ENCODE assay signal across 26 cellular contexts in the genomic region with DNA sequence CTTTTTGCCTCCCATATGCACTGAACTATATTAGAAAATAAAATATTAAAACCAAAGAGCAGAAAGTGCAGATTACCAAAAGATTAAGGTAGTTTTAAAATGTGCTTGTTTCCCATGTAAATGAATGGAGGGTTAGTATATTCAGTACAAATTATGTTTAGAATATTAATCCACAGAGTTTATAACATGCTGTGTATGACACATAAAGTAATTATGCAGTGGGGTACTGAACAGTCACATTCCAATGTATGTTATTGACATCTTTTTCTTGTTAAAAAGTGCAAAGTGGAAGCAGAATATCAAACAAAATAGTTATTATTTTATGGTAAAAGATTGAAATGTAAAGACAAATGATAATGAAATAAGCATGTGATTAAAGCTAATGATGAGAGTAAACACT.
A peak's percentile ranks its signal among the peaks of the same experiment; 100 is the strongest.
DNase-seq lines count a peak whose midpoint lies in the region; ATAC-seq and TF ChIP-seq lines count a peak whose summit lies in the region.
"Had no signal": no experiment of that assay in that cellular context is flagged by ENCODE, and none has a peak within 500 bp of the region (broad histone marks: within the 10 kb centered on the region; RNA-seq: fewer than 3 reads in every experiment).

No MANE protein-coding gene starts in this region.

- no peak for TF ChIP-seq CTCF in GM23338 (conservative IDR thresholded peaks at IDR 0.05; ENCODE audit: low read depth in 2 of 2)
- no peak for TF ChIP-seq CTCF in WERI-Rb-1 (IDR thresholded peaks at IDR 0.05; ENCODE audit: low read depth, low read length)
- no peak for TF ChIP-seq CTCF in fibroblast of mammary gland (conservative IDR thresholded peaks at IDR 0.05; ENCODE audit: control insufficient read depth, insufficient read depth, low read depth, low read length)

- peaks cover 16% of the 10 kb centered on the region; the same call in 1 of the 2 replicates for H3K4me1 ChIP-seq in GM23338 (ENCODE audit: insufficient read depth)
- peaks cover 19% of the 10 kb centered on the region for H3K4me1 ChIP-seq in skeletal muscle satellite cell (ENCODE audit: control insufficient read depth, insufficient read depth, low read length)
- H3K4me1 ChIP-seq: uterus had no signal

- H3K4me3 ChIP-seq in GM23338 (no peak overlapping the region), WERI-Rb-1 (ENCODE audit: low read depth, low read length) (peak overlapping the region; percentile 65), fibroblast of mammary gland (ENCODE audit: control insufficient read depth, low read depth, low read length) (no peak overlapping the region), skeletal muscle satellite cell (ENCODE audit: low read length) (no peak overlapping the region)
- H3K4me3 ChIP-seq: dorsolateral prefrontal cortex, hepatocyte, skin epidermis, uterus had no signal

- H3K4me1 Mint-ChIP-seq in GM23338: peaks cover 26% of the 10 kb centered on the region
- H3K4me1 Mint-ChIP-seq: activated CD4-positive, alpha-beta T cell treated with anti-CD3 and anti-CD28 coated beads for 36 hours; activated naive CD8-positive, alpha-beta T cell treated with anti-CD3 and anti-CD28 coated beads, Interleukin-2, amount 10 ng/mL, durations not matched to agents 7 days and 5 days; CD4-positive, alpha-beta memory T cell; stimulated activated naive CD8-positive, alpha-beta T cell treated with anti-CD3 and anti-CD28 coated beads, Interleukin-15, amount 100 ng/mL, for 72 hours had no signal

- H3K27ac ChIP-seq in GM23338 (ENCODE audit: low read depth): 0 out of 2 replicates have a peak overlapping the region, but pooled peaks have one; percentile 39
- peak overlapping the region; percentile 75 for H3K27ac ChIP-seq in WERI-Rb-1
- H3K27ac ChIP-seq: dorsolateral prefrontal cortex, foreskin keratinocyte, hepatocyte, KMS-11, uterus had no signal

- H3K9me2 ChIP-seq in GM23338 (ENCODE audit: insufficient read depth): peaks cover 7% of the 10 kb centered on the region; the same call in 1 of the 2 replicates

- no peaks in the 10 kb centered on the region for H3F3A ChIP-seq in GM23338 (replicated peaks; ENCODE audit: low read depth)

- H3K27me3 ChIP-seq in GM23338 (ENCODE audit: insufficient read depth) (no peaks in the 10 kb centered on the region), WERI-Rb-1 (ENCODE audit: insufficient read depth, low read depth, severe bottlenecking) (no peaks in the 10 kb centered on the region), skeletal muscle satellite cell (ENCODE audit: control insufficient read depth, insufficient read depth, low read length) (no peaks in the 10 kb centered on the region)
- H3K27me3 ChIP-seq: dorsolateral prefrontal cortex, foreskin keratinocyte, hepatocyte, uterus had no signal

- H3K36me3 Mint-ChIP-seq in GM23338 (ENCODE audit: low read depth): no peaks in the 10 kb centered on the region
- H3K36me3 Mint-ChIP-seq: activated naive CD8-positive, alpha-beta T cell treated with anti-CD3 and anti-CD28 coated beads, Interleukin-2, amount 10 ng/mL, durations not matched to agents 7 days and 5 days; CD4-positive, alpha-beta memory T cell had no signal

- H3K79me2 ChIP-seq in GM23338 (replicated peaks; ENCODE audit: insufficient read depth): peaks cover 22% of the 10 kb centered on the region

- no peak for ATAC-seq in GM23338
- ATAC-seq in GM18517 (IDR thresholded peaks at IDR 0.05; ENCODE audit: unreplicated experiment): no peak
- ATAC-seq: activated CD4-positive, alpha-beta T cell treated with anti-CD3 and anti-CD28 coated beads for 36 hours; foreskin keratinocyte; HCT116; stimulated activated naive CD8-positive, alpha-beta T cell treated with anti-CD3 and anti-CD28 coated beads, Interleukin-15, amount 100 ng/mL, for 72 hours had no signal

- DNase-seq in GM23338 (ENCODE audit: low spot score) (no peak), WERI-Rb-1 (no peak), fibroblast of mammary gland (ENCODE audit: low read depth) (peak; percentile 25), mesenteric fat pad (ENCODE audit: low spot score) (no peak)
- no peak for DNase-seq in activated T-cell treated with anti-CD3 and anti-CD28 coated beads, Interleukin-2, amount 50 U/mL, for 1 hour
- DNase-seq: activated CD4-positive, alpha-beta T cell treated with anti-CD3 and anti-CD28 coated beads for 36 hours; activated gamma-delta T cell; activated naive CD8-positive, alpha-beta T cell treated with anti-CD3 and anti-CD28 coated beads, Interleukin-2, amount 10 ng/mL, durations not matched to agents 7 days and 5 days; AML-193; CD4-positive, alpha-beta memory T cell; cerebellar nuclear complex; dorsolateral prefrontal cortex; mesendoderm; NCI-H1417 treated with DMSO at 0.1 percent for 48 hours; NCI-H2081 treated with DMSO at 0.1 percent for 48 hours; NCI-H226; stimulated activated naive CD8-positive, alpha-beta T cell treated with anti-CD3 and anti-CD28 coated beads, Interleukin-15, amount 100 ng/mL, for 72 hours; uterus had no signal

- H3K36me3 ChIP-seq in GM23338 (ENCODE audit: insufficient read depth): no peaks in the 10 kb centered on the region
- peaks cover 22% of the 10 kb centered on the region for H3K36me3 ChIP-seq in WERI-Rb-1
- no peaks in the 10 kb centered on the region for H3K36me3 ChIP-seq in skeletal muscle satellite cell (ENCODE audit: insufficient read depth, low read length)
- H3K36me3 ChIP-seq: uterus had no signal

- no peaks in the 10 kb centered on the region for H3K9me3 Mint-ChIP-seq in GM23338
- H3K9me3 Mint-ChIP-seq: activated naive CD8-positive, alpha-beta T cell treated with anti-CD3 and anti-CD28 coated beads, Interleukin-2, amount 10 ng/mL, durations not matched to agents 7 days and 5 days; CD4-positive, alpha-beta memory T cell; stimulated activated naive CD8-positive, alpha-beta T cell treated with anti-CD3 and anti-CD28 coated beads, Interleukin-15, amount 100 ng/mL, for 72 hours; T-helper 2 cell treated with Interferon-gamma antibody and Interleukin-4, amounts not matched to agents 5 μg/mL and 100 μg/mL, for 36 hours had no signal

- no peaks in the 10 kb centered on the region for H3K9me3 ChIP-seq in WERI-Rb-1 (ENCODE audit: severe bottlenecking)
- no peaks in the 10 kb centered on the region for H3K9me3 ChIP-seq in skeletal muscle satellite cell (replicated peaks; ENCODE audit: low read length)
- H3K9me3 ChIP-seq: uterus had no signal

- H4K20me1 ChIP-seq in GM23338 (replicated peaks; ENCODE audit: insufficient read depth): no peaks in the 10 kb centered on the region

- no peaks in the 10 kb centered on the region for H3K27me3 Mint-ChIP-seq in GM23338 (ENCODE audit: insufficient read depth, low read depth, poor library complexity)
- H3K27me3 Mint-ChIP-seq: activated CD4-positive, alpha-beta T cell treated with anti-CD3 and anti-CD28 coated beads for 36 hours; activated naive CD8-positive, alpha-beta T cell treated with anti-CD3 and anti-CD28 coated beads, Interleukin-2, amount 10 ng/mL, durations not matched to agents 7 days and 5 days; CD4-positive, alpha-beta memory T cell had no signal

- no peak overlapping the region for H3K27ac Mint-ChIP-seq in GM23338
- H3K27ac Mint-ChIP-seq: activated CD4-positive, alpha-beta T cell treated with anti-CD3 and anti-CD28 coated beads for 36 hours; activated naive CD8-positive, alpha-beta T cell treated with anti-CD3 and anti-CD28 coated beads, Interleukin-2, amount 10 ng/mL, durations not matched to agents 7 days and 5 days; CD4-positive, alpha-beta memory T cell; stimulated activated naive CD8-positive, alpha-beta T cell treated with anti-CD3 and anti-CD28 coated beads, Interleukin-15, amount 100 ng/mL, for 72 hours; T-helper 2 cell treated with Interferon-gamma antibody and Interleukin-4, amounts not matched to agents 5 μg/mL and 100 μg/mL, for 36 hours had no signal

- H3K9ac ChIP-seq in skeletal muscle satellite cell (ENCODE audit: low read depth, low read length): no peak overlapping the region
- H3K9ac ChIP-seq: KMS-11 had no signal

- H3K4me2 ChIP-seq in GM23338: no peak overlapping the region
- peak overlapping the region; percentile 35 for H3K4me2 ChIP-seq in skeletal muscle satellite cell (ENCODE audit: low read length)
- H3K4me2 ChIP-seq: hepatocyte, KMS-11 had no signal

- H2AFZ ChIP-seq in GM23338: no peak overlapping the region
- H2AFZ ChIP-seq: hepatocyte had no signal

- no peak overlapping the region for H3K4me3 Mint-ChIP-seq in GM23338
- H3K4me3 Mint-ChIP-seq: activated CD4-positive, alpha-beta T cell treated with anti-CD3 and anti-CD28 coated beads for 36 hours; activated naive CD8-positive, alpha-beta T cell treated with anti-CD3 and anti-CD28 coated beads, Interleukin-2, amount 10 ng/mL, durations not matched to agents 7 days and 5 days; CD4-positive, alpha-beta memory T cell; stimulated activated naive CD8-positive, alpha-beta T cell treated with anti-CD3 and anti-CD28 coated beads, Interleukin-15, amount 100 ng/mL, for 72 hours; T-helper 2 cell treated with Interferon-gamma antibody and Interleukin-4, amounts not matched to agents 5 μg/mL and 100 μg/mL, for 36 hours had no signal

TF ChIP-seq in GM23338, 12 proteins besides CTCF, POLR2A, EP300 and RAD21 (continues in another document):
- TF ChIP-seq, protein P1, sequence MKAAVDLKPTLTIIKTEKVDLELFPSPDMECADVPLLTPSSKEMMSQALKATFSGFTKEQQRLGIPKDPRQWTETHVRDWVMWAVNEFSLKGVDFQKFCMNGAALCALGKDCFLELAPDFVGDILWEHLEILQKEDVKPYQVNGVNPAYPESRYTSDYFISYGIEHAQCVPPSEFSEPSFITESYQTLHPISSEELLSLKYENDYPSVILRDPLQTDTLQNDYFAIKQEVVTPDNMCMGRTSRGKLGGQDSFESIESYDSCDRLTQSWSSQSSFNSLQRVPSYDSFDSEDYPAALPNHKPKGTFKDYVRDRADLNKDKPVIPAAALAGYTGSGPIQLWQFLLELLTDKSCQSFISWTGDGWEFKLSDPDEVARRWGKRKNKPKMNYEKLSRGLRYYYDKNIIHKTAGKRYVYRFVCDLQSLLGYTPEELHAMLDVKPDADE (IDR thresholded peaks at IDR 0.05): no peak
